ENCODE assay signal across 2 cellular contexts in the genomic region with DNA sequence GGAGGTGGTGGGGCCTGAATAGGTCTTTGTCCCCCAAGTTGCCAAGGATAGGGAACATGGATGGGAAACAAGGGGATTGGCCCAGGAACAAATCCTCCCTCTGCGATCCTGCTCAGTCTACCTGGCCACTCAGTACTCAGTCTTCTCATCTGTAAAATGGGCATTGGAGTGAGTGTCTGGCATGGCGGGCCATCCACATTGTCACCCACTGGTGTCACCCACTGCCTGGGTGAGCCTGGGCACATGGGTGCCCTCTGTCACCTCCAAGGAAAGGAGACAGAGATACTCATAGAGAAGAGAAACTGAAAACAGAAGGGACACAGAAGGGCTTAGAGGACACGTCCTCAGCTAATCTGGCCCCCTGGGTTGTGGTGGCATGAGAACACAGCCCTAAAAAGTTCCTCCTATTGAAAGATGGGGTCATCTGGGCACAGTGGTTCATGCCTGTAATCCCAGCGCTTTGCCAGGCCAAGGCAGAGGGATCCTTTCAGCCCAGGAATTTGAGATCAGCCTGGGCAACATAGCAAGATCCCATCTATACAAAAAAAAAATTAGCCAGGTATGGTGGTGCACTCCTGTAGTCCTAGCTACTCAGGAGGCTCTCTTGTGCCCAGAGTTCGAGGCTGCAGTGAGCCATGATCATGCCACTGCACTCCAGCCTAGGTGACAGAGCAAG.
A peak's percentile ranks its signal among the peaks of the same experiment; 100 is the strongest.
TF ChIP-seq lines count a peak whose summit lies in the region.

No MANE protein-coding gene starts in this region.

TF ChIP-seq in HepG2, 621 proteins besides CTCF, POLR2A, EP300 and RAD21:
- peak; percentile 80 for TF ChIP-seq ZNF121 (CRISPR knock-in tag; IDR thresholded peaks at IDR 0.05)
- no peak for TF ChIP-seq FOSL1 (CRISPR knock-in tag; IDR thresholded peaks at IDR 0.05; ENCODE audit: borderline replicate concordance)
- TF ChIP-seq ZKSCAN1 (IDR thresholded peaks at IDR 0.05; ENCODE audit: low read length): no peak
- TF ChIP-seq ZMYM3 (CRISPR knock-in tag; IDR thresholded peaks at IDR 0.05): peak; percentile 71
- TF ChIP-seq ZNF629 (CRISPR knock-in tag; conservative IDR thresholded peaks at IDR 0.05): peak; percentile 92

TF ChIP-seq in GM12878, 131 proteins besides CTCF, POLR2A, EP300 and RAD21 (continues in another document):
- TF ChIP-seq BMI1 (IDR thresholded peaks at IDR 0.05; ENCODE audit: borderline replicate concordance): 0 out of 2 replicates have a peak, but pooled peaks have one; percentile 3
- TF ChIP-seq HCFC1 (IDR thresholded peaks at IDR 0.05; ENCODE audit: low read length): no peak
- no peak for TF ChIP-seq ETV6 (conservative IDR thresholded peaks at IDR 0.05 in 1 of 2, IDR thresholded peaks at IDR 0.05 in 1 of 2; ENCODE audit: borderline replicate concordance in 1 of 2, low read depth in 1 of 2)
- no peak for TF ChIP-seq TAF1 (IDR thresholded peaks at IDR 0.05; ENCODE audit: borderline replicate concordance, low read depth, low read length)
- TF ChIP-seq CEBPB (IDR thresholded peaks at IDR 0.05; ENCODE audit: borderline replicate concordance in 1 of 2, low read depth in 2 of 2, low read length in 2 of 2): no peak
- TF ChIP-seq, protein P1, sequence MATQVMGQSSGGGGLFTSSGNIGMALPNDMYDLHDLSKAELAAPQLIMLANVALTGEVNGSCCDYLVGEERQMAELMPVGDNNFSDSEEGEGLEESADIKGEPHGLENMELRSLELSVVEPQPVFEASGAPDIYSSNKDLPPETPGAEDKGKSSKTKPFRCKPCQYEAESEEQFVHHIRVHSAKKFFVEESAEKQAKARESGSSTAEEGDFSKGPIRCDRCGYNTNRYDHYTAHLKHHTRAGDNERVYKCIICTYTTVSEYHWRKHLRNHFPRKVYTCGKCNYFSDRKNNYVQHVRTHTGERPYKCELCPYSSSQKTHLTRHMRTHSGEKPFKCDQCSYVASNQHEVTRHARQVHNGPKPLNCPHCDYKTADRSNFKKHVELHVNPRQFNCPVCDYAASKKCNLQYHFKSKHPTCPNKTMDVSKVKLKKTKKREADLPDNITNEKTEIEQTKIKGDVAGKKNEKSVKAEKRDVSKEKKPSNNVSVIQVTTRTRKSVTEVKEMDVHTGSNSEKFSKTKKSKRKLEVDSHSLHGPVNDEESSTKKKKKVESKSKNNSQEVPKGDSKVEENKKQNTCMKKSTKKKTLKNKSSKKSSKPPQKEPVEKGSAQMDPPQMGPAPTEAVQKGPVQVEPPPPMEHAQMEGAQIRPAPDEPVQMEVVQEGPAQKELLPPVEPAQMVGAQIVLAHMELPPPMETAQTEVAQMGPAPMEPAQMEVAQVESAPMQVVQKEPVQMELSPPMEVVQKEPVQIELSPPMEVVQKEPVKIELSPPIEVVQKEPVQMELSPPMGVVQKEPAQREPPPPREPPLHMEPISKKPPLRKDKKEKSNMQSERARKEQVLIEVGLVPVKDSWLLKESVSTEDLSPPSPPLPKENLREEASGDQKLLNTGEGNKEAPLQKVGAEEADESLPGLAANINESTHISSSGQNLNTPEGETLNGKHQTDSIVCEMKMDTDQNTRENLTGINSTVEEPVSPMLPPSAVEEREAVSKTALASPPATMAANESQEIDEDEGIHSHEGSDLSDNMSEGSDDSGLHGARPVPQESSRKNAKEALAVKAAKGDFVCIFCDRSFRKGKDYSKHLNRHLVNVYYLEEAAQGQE (IDR thresholded peaks at IDR 0.05; ENCODE audit: low read depth, low read length): no peak
- no peak for TF ChIP-seq CREM (IDR thresholded peaks at IDR 0.05; ENCODE audit: low read depth)
- TF ChIP-seq, protein P2, sequence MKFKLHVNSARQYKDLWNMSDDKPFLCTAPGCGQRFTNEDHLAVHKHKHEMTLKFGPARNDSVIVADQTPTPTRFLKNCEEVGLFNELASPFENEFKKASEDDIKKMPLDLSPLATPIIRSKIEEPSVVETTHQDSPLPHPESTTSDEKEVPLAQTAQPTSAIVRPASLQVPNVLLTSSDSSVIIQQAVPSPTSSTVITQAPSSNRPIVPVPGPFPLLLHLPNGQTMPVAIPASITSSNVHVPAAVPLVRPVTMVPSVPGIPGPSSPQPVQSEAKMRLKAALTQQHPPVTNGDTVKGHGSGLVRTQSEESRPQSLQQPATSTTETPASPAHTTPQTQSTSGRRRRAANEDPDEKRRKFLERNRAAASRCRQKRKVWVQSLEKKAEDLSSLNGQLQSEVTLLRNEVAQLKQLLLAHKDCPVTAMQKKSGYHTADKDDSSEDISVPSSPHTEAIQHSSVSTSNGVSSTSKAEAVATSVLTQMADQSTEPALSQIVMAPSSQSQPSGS (IDR thresholded peaks at IDR 0.05; ENCODE audit: low read length): no peak
- no peak for TF ChIP-seq ZNF207 (IDR thresholded peaks at IDR 0.05; ENCODE audit: borderline replicate concordance)
- TF ChIP-seq FOXK2 (IDR thresholded peaks at IDR 0.05): no peak
- no peak for TF ChIP-seq ZBED1 (IDR thresholded peaks at IDR 0.05; ENCODE audit: borderline replicate concordance)
- peak; percentile 60; the same call in 1 of the 2 replicates for TF ChIP-seq SMARCA5 (IDR thresholded peaks at IDR 0.05)
- no peak for TF ChIP-seq RFX5 (IDR thresholded peaks at IDR 0.05; ENCODE audit: low read depth, low read length)
- no peak for TF ChIP-seq E2F4 (IDR thresholded peaks at IDR 0.05; ENCODE audit: low read depth, low read length)
- TF ChIP-seq PKNOX1 (IDR thresholded peaks at IDR 0.05): no peak
- peak; percentile 41; the same call in 1 of the 2 replicates for TF ChIP-seq DPF2 (IDR thresholded peaks at IDR 0.05)
- TF ChIP-seq, protein P3, sequence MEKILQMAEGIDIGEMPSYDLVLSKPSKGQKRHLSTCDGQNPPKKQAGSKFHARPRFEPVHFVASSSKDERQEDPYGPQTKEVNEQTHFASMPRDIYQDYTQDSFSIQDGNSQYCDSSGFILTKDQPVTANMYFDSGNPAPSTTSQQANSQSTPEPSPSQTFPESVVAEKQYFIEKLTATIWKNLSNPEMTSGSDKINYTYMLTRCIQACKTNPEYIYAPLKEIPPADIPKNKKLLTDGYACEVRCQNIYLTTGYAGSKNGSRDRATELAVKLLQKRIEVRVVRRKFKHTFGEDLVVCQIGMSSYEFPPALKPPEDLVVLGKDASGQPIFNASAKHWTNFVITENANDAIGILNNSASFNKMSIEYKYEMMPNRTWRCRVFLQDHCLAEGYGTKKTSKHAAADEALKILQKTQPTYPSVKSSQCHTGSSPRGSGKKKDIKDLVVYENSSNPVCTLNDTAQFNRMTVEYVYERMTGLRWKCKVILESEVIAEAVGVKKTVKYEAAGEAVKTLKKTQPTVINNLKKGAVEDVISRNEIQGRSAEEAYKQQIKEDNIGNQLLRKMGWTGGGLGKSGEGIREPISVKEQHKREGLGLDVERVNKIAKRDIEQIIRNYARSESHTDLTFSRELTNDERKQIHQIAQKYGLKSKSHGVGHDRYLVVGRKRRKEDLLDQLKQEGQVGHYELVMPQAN (conservative IDR thresholded peaks at IDR 0.05): no peak
- TF ChIP-seq ZNF384 (IDR thresholded peaks at IDR 0.05; ENCODE audit: borderline replicate concordance, low read depth, low read length): no peak
- TF ChIP-seq NFIC (IDR thresholded peaks at IDR 0.05; ENCODE audit: low read depth, low read length): no peak
- no peak for TF ChIP-seq HDGF (IDR thresholded peaks at IDR 0.05)
- TF ChIP-seq SUPT20H (IDR thresholded peaks at IDR 0.05; ENCODE audit: borderline replicate concordance, control insufficient read depth, low read depth, low read length): no peak
- TF ChIP-seq TCF12 (IDR thresholded peaks at IDR 0.05; ENCODE audit: low read depth, low read length): no peak
- no peak for TF ChIP-seq RCOR1 (conservative IDR thresholded peaks at IDR 0.05; ENCODE audit: low read depth, low read length)
- no peak for TF ChIP-seq CHD1 (IDR thresholded peaks at IDR 0.05; ENCODE audit: low read depth, low read length)
- no peak for TF ChIP-seq ZBTB4 (CRISPR knock-in tag; IDR thresholded peaks at IDR 0.05)
- TF ChIP-seq, protein P4, sequence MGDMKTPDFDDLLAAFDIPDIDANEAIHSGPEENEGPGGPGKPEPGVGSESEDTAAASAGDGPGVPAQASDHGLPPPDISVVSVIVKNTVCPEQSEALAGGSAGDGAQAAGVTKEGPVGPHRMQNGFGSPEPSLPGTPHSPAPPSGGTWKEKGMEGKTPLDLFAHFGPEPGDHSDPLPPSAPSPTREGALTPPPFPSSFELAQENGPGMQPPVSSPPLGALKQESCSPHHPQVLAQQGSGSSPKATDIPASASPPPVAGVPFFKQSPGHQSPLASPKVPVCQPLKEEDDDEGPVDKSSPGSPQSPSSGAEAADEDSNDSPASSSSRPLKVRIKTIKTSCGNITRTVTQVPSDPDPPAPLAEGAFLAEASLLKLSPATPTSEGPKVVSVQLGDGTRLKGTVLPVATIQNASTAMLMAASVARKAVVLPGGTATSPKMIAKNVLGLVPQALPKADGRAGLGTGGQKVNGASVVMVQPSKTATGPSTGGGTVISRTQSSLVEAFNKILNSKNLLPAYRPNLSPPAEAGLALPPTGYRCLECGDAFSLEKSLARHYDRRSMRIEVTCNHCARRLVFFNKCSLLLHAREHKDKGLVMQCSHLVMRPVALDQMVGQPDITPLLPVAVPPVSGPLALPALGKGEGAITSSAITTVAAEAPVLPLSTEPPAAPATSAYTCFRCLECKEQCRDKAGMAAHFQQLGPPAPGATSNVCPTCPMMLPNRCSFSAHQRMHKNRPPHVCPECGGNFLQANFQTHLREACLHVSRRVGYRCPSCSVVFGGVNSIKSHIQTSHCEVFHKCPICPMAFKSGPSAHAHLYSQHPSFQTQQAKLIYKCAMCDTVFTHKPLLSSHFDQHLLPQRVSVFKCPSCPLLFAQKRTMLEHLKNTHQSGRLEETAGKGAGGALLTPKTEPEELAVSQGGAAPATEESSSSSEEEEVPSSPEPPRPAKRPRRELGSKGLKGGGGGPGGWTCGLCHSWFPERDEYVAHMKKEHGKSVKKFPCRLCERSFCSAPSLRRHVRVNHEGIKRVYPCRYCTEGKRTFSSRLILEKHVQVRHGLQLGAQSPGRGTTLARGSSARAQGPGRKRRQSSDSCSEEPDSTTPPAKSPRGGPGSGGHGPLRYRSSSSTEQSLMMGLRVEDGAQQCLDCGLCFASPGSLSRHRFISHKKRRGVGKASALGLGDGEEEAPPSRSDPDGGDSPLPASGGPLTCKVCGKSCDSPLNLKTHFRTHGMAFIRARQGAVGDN (IDR thresholded peaks at IDR 0.05): no peak
- TF ChIP-seq, protein P5, sequence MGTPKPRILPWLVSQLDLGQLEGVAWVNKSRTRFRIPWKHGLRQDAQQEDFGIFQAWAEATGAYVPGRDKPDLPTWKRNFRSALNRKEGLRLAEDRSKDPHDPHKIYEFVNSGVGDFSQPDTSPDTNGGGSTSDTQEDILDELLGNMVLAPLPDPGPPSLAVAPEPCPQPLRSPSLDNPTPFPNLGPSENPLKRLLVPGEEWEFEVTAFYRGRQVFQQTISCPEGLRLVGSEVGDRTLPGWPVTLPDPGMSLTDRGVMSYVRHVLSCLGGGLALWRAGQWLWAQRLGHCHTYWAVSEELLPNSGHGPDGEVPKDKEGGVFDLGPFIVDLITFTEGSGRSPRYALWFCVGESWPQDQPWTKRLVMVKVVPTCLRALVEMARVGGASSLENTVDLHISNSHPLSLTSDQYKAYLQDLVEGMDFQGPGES (IDR thresholded peaks at IDR 0.05): no peak
- TF ChIP-seq KAT2A (conservative IDR thresholded peaks at IDR 0.05; ENCODE audit: control insufficient read depth, low read depth, low read length): no peak
- TF ChIP-seq TCF3 (IDR thresholded peaks at IDR 0.05; ENCODE audit: borderline replicate concordance, insufficient read depth, low read depth, low read length): no peak
- TF ChIP-seq RAD51 (IDR thresholded peaks at IDR 0.05): no peak
